ENCODE assay signal across 8 cellular contexts in the genomic region with DNA sequence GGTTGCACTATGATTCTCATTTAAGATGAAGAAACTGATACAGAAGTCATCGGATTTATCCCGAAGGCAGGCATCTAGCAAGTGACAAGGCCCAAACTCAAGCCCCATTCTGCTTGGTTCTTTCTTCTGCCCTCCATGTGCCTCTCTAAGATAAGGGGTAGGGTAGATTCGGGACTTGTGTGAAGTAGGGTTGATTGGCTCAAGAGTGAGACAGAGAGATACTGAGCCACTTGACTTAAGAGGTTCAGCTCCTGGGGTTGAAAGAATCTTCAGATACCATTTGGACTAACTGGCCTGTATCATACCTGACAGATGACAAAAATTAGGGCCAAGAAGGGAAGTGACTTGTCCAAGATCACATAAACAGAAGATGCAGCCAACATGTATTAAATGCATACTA. TPM values are rescaled to one million over a fixed set of nuclear protein-coding genes. Genes with fewer than 3 reads are reported as not detected.
DNase-seq lines count a peak whose midpoint lies in the region; ATAC-seq, FAIRE-seq and TF ChIP-seq lines count a peak whose summit lies in the region.

No MANE protein-coding gene starts in this region.

- H3K4me2 ChIP-seq in SU-DHL-6 (ENCODE audit: low read depth, low read length, poor library complexity, severe bottlenecking) = peak overlapping the region; percentile 88

- no peaks in the 10 kb centered on the region for H4K20me1 ChIP-seq in SU-DHL-6 (ENCODE audit: low read depth, low read length)

- intact Hi-C loops in sigmoid colon (cut with DNase I) = no loop called here

- WGBS in sigmoid colon, 2 donors = 58 to 85% methylated on average over 3 of the region's 3 CpGs

- H2AFZ ChIP-seq in SU-DHL-6 (ENCODE audit: low read depth, low read length, severe bottlenecking) = no peak overlapping the region

- DNase-seq in GM12892 (ENCODE audit: insufficient read length) = no peak
- no peak for DNase-seq in fibroblast of mammary gland (ENCODE audit: low read depth)
- no peak for DNase-seq in sigmoid colon
- no peak for DNase-seq in stimulated activated CD4-positive, alpha-beta T cell treated with anti-CD3 and anti-CD28 coated beads, Interleukin-1b, Interleukin-23, amount 100 ng/mL, for 48 hours
- no peak for DNase-seq in omental fat pad (ENCODE audit: low spot score)
- no peak for DNase-seq in NCI-H1417 (lab: John Stamatoyannopoulos, UW)

- no peaks in the 10 kb centered on the region for H3K9me3 ChIP-seq in SU-DHL-6 (ENCODE audit: insufficient read depth, low read length)
- no peaks in the 10 kb centered on the region for H3K9me3 ChIP-seq in sigmoid colon

- no peak for ATAC-seq in omental fat pad (ENCODE audit: low FRiP score)
- ATAC-seq in HG02852 (IDR thresholded peaks at IDR 0.05; ENCODE audit: unreplicated experiment) = no peak

- peak overlapping the region; percentile 95 for H3K9ac ChIP-seq in SU-DHL-6 (ENCODE audit: low read length)

- 0 out of 2 replicates have a peak, but pooled peaks cover 6% of the 10 kb centered on the region for H3K36me3 ChIP-seq in SU-DHL-6 (ENCODE audit: low read length)
- H3K36me3 ChIP-seq in sigmoid colon = peaks cover 9 to 25% (median 11%) of the 10 kb centered on the region in 4 donors

- peak; percentile 85 for FAIRE-seq in GM12892 (lab: Jason Lieb, UNC)

- H3K9me2 ChIP-seq in SU-DHL-6 (replicated peaks; ENCODE audit: insufficient read depth, low read length) = no peaks in the 10 kb centered on the region

- H3K27ac ChIP-seq in SU-DHL-6 (ENCODE audit: low read depth, low read length) (0 out of 2 replicates have a peak overlapping the region, but pooled peaks have one; percentile 51), sigmoid colon (peak overlapping the region; percentile 84 to 91 (median 90))

- peaks cover 20% of the 10 kb centered on the region for H3K79me2 ChIP-seq in SU-DHL-6 (ENCODE audit: insufficient read depth, low read length)

- peaks cover 0 to 22% (median 18%) of the 10 kb centered on the region in 4 donors for H3K4me1 ChIP-seq in sigmoid colon

- H3K27me3 ChIP-seq in SU-DHL-6 (ENCODE audit: low read length) (no peaks in the 10 kb centered on the region), sigmoid colon (no peaks in the 10 kb centered on the region)

- no peak for TF ChIP-seq CTCF in SU-DHL-6 (IDR thresholded peaks at IDR 0.05; ENCODE audit: insufficient read depth, low read length, poor library complexity, severe bottlenecking)
- TF ChIP-seq CTCF in fibroblast of mammary gland (conservative IDR thresholded peaks at IDR 0.05; ENCODE audit: control insufficient read depth, insufficient read depth, low read depth, low read length) = no peak
- TF ChIP-seq CTCF in sigmoid colon (IDR thresholded peaks at IDR 0.05) = no peak
- no peak for TF ChIP-seq CTCF in omental fat pad (IDR thresholded peaks at IDR 0.05)

- TF ChIP-seq POLR2A in GM12892 (IDR thresholded peaks at IDR 0.05; ENCODE audit: low read depth, low read length) = peak; percentile 20; the same call in 1 of the 2 replicates
- no peak for TF ChIP-seq POLR2A in sigmoid colon (IDR thresholded peaks at IDR 0.05)

- H3F3A ChIP-seq in SU-DHL-6 (ENCODE audit: insufficient read depth) = no peaks in the 10 kb centered on the region

- TF ChIP-seq EP300 in sigmoid colon (IDR thresholded peaks at IDR 0.05) = no peak

- H3K4me3 ChIP-seq in SU-DHL-6 (ENCODE audit: insufficient read depth, low read length, poor library complexity, severe bottlenecking) (peak overlapping the region; percentile 82), fibroblast of mammary gland (ENCODE audit: control insufficient read depth, low read depth, low read length) (peak overlapping the region; percentile 95), sigmoid colon (peak overlapping the region; percentile 69 to 82 (median 82))

RNA-seq across cellular contexts. Expression of gene RFT1, which starts 0.9 kb away (rescaled TPM):
- polyA plus RNA-seq in GM12892 (2012; ENCODE audit: missing spikeins) = 20.8 TPM
- total RNA-seq in sigmoid colon (1 to 10 TPM; 4.3 to 8.1 (median 6.9) TPM), omental fat pad (10 to 100 TPM in 2 of 4 donors, 1 to 10 TPM in 2; 9.1 to 14.0 (median 10.5) TPM)
- polyA plus RNA-seq in sigmoid colon = 10 to 100 TPM in 1 of 3 donors, 1 to 10 TPM in 2; 3.0 to 13.2 (median 3.0) TPM

RNA-seq across cellular contexts. Expression of gene PRKCD, which starts 31.7 kb away (rescaled TPM):
- polyA plus RNA-seq in GM12892 (2012; ENCODE audit: missing spikeins) = 46.9 TPM
- 10 to 100 TPM in 2 of 4 donors, 1 to 10 TPM in 2; 3.5 to 12.1 (median 10.5) TPM for total RNA-seq in sigmoid colon
- polyA plus RNA-seq in sigmoid colon = 100 to 1,000 TPM in 1 of 3 donors, 10 to 100 TPM in 2; 46.3 to 169 (median 94.9) TPM
- total RNA-seq in omental fat pad = 10 to 100 TPM; 21.5 to 39.9 (median 30.3) TPM
